ENCODE assay signal across 8 cellular contexts in genomic region chr2:187138240-187138639, GRCh38.
DNase-seq lines count a peak whose midpoint lies in the region; ATAC-seq, FAIRE-seq and TF ChIP-seq lines count a peak whose summit lies in the region.

No MANE protein-coding gene starts in this region.

- no peak for DNase-seq in DND-41
- DNase-seq in HFFc6, result peak; percentile 26
- peak; percentile 47 to 66 for DNase-seq in SJCRH30
- peak in 4 of 5 donors; percentile 31 to 39 (median 35) for DNase-seq in heart left ventricle
- peak; percentile 7 for DNase-seq in urothelium cell line (ENCODE audit: low spot score)
- DNase-seq in NK-92 (lab: John Stamatoyannopoulos, UW; ENCODE audit: unreplicated experiment), result no peak
- DNase-seq in activated effector memory CD4-positive, alpha-beta T cell treated with Interleukin-2 at 50 U/mL for 16 hours, result no peak

- no peak overlapping the region for H2AFZ ChIP-seq in DND-41 (ENCODE audit: low read depth, low read length)

- no peak for TF ChIP-seq POLR2A in heart left ventricle (IDR thresholded peaks at IDR 0.05)

- H3K4me1 ChIP-seq in DND-41 (ENCODE audit: insufficient read depth, low read length) (no peaks in the 10 kb centered on the region), SJCRH30 (no peaks in the 10 kb centered on the region), heart left ventricle (peaks cover 0 to 14% (median 0%) of the 10 kb centered on the region in 12 donors)

- H3K4me2 ChIP-seq in DND-41 (ENCODE audit: insufficient read depth, low read length), result no peak overlapping the region

- no peaks in the 10 kb centered on the region; the same call in 1 of the 2 replicates for H3K27me3 Mint-ChIP-seq in HFFc6 (ENCODE audit: insufficient read depth)

- H3K4me3 ChIP-seq in DND-41 (ENCODE audit: low read depth in 1 of 2, low read length in 2 of 2) (no peak overlapping the region), SJCRH30 (no peak overlapping the region), heart left ventricle (no peak overlapping the region)

- no peaks in the 10 kb centered on the region for H3K9me3 ChIP-seq in DND-41 (ENCODE audit: insufficient read depth, low read length, severe bottlenecking)
- no peaks in the 10 kb centered on the region for H3K9me3 ChIP-seq in SJCRH30 (replicated peaks)
- peaks cover 0 to 7% (median 0%) of the 10 kb centered on the region in 12 donors for H3K9me3 ChIP-seq in heart left ventricle

- H3K27me3 ChIP-seq in DND-41 (ENCODE audit: insufficient read depth, low read length, poor library complexity) (no peaks in the 10 kb centered on the region), SJCRH30 (no peaks in the 10 kb centered on the region), heart left ventricle (no peaks in the 10 kb centered on the region)

- H3K27ac Mint-ChIP-seq in HFFc6, result no peak overlapping the region

- H3K4me3 Mint-ChIP-seq in HFFc6, result no peak overlapping the region

- H3K36me3 ChIP-seq in DND-41 (ENCODE audit: insufficient read depth, low read length), result no peaks in the 10 kb centered on the region
- H3K36me3 ChIP-seq in SJCRH30, result no peaks in the 10 kb centered on the region
- H3K36me3 ChIP-seq in heart left ventricle, result no peaks in the 10 kb centered on the region

- WGBS in heart left ventricle, 4 donors, result 11 to 37% (median 33%) methylated on average over 1 of the region's 1 CpG

- no peaks in the 10 kb centered on the region for H3K4me1 Mint-ChIP-seq in HFFc6 (ENCODE audit: low read depth)

- intact Hi-C loops in heart left ventricle (cut with DNase I), result loop anchor here in 8 of 10 donors (2.0 to 10.0 kb wide), 5 partner anchors 273 to 317 kb away; partner anchors contain the start of gene CALCRL (in 1 of the 8)

- H4K20me1 ChIP-seq in DND-41 (ENCODE audit: insufficient read depth, low read length), result no peaks in the 10 kb centered on the region

- ATAC-seq in DND-41 (ENCODE audit: insufficient read depth, low read depth) (no peak), heart left ventricle (peak in 3 of 4 donors; percentile 47 to 60 (median 55)), GM21423 (IDR thresholded peaks at IDR 0.05; ENCODE audit: unreplicated experiment) (no peak)

- TF ChIP-seq CTCF in DND-41 (IDR thresholded peaks at IDR 0.05; ENCODE audit: borderline replicate concordance, extremely low read depth, low read length, poor library complexity, severe bottlenecking) (peak; percentile 11), HFFc6 (IDR thresholded peaks at IDR 0.05) (peak; percentile 77), heart left ventricle (IDR thresholded peaks at IDR 0.05) (peak in 11 of 12 donors; percentile 13 to 63 (median 48))

- no peaks in the 10 kb centered on the region for H3K9me3 Mint-ChIP-seq in HFFc6

- H3K9ac ChIP-seq in DND-41 (ENCODE audit: low read depth, low read length), result no peak overlapping the region

- H3K27ac ChIP-seq in DND-41 (ENCODE audit: low read length) (no peak overlapping the region), SJCRH30 (no peak overlapping the region), heart left ventricle (peak overlapping the region in 1 of 12 donors; percentile 27)

- no peak for FAIRE-seq in urothelium cell line (lab: Jason Lieb, UNC)

- H3K79me2 ChIP-seq in DND-41 (ENCODE audit: insufficient read depth, low read length), result no peaks in the 10 kb centered on the region

- H3K36me3 Mint-ChIP-seq in HFFc6 (ENCODE audit: low read depth), result no peaks in the 10 kb centered on the region

Comparison
In these comparisons a context has a peak if more than half of its experiments do, and no peak if none do; other contexts are left out.
1. ATAC-seq: peak in heart left ventricle (3 of 4); none in DND-41 (single experiment) and GM21423 (single experiment).
2. DNase-seq: peak in HFFc6 (single experiment), SJCRH30 (2 of 2), heart left ventricle (4 of 5) and urothelium cell line (single experiment); none in DND-41 (single experiment), NK-92 (single experiment) and activated effector memory CD4-positive, alpha-beta T cell treated with Interleukin-2 at 50 U/mL for 16 hours (single experiment).
3. CTCF ChIP-seq: peak in every context shown above with its lines; median percentile 77 in HFFc6; 48 in heart left ventricle; 11 in DND-41.